ENCODE assay signal across 13 cellular contexts in genomic region chr6:166553563-166554271, GRCh38. TPM values are rescaled to one million over a fixed set of nuclear protein-coding genes. Genes with fewer than 3 reads are reported as not detected.
A peak's percentile ranks its signal among the peaks of the same experiment; 100 is the strongest.
DNase-seq lines count a peak whose midpoint lies in the region; ATAC-seq and TF ChIP-seq lines count a peak whose summit lies in the region.
"Had no signal": no experiment of that assay in that cellular context is flagged by ENCODE, and none has a peak within 500 bp of the region (broad histone marks: within the 10 kb centered on the region; RNA-seq: fewer than 3 reads in every experiment).

No MANE protein-coding gene starts in this region.

- H3K27me3 ChIP-seq in AG04450 (ENCODE audit: control insufficient read depth, insufficient read depth, low read length) (no peaks in the 10 kb centered on the region), SK-N-SH (ENCODE audit: insufficient read depth) (no peaks in the 10 kb centered on the region), muscle layer of duodenum (ENCODE audit: low read depth, low read length) (no peaks in the 10 kb centered on the region)
- H3K27me3 ChIP-seq in CD8-positive, alpha-beta T cell (ENCODE audit: insufficient read depth, low read length): no peaks in the 10 kb centered on the region
- H3K27me3 ChIP-seq: adrenal gland had no signal

- H3K9me3 ChIP-seq in AG04450 (ENCODE audit: control insufficient read depth, insufficient read depth, low read length): peaks cover 6% of the 10 kb centered on the region
- no peaks in the 10 kb centered on the region for H3K9me3 ChIP-seq in SK-N-SH
- no peaks in the 10 kb centered on the region for H3K9me3 ChIP-seq in muscle layer of duodenum (ENCODE audit: control insufficient read depth in 1 of 2, low read length in 2 of 2)
- no peaks in the 10 kb centered on the region for H3K9me3 ChIP-seq in CD8-positive, alpha-beta T cell (ENCODE audit: low read length)
- H3K9me3 ChIP-seq: adrenal gland had no signal

- H3K36me3 ChIP-seq in SK-N-SH (replicated peaks in 1 of 2; ENCODE audit: control insufficient read depth in 1 of 2, insufficient read depth in 2 of 2, low read length in 1 of 2) (peaks cover 2 to 13% of the 10 kb centered on the region in 2 experiments), muscle layer of duodenum (ENCODE audit: control insufficient read depth in 1 of 2, insufficient read depth in 2 of 2, low read length in 2 of 2) (no peaks in the 10 kb centered on the region)
- H3K36me3 ChIP-seq in CD8-positive, alpha-beta T cell (ENCODE audit: insufficient read depth, low read length): no peaks in the 10 kb centered on the region
- H3K36me3 ChIP-seq: adrenal gland had no signal

- H3K9me3 Mint-ChIP-seq in naive thymus-derived CD8-positive, alpha-beta T cell: peaks cover 0 to 5% (median 0%) of the 10 kb centered on the region in 9 donors
- H3K9me3 Mint-ChIP-seq in CD8-positive, alpha-beta T cell: no peaks in the 10 kb centered on the region

- no peak for ATAC-seq in naive thymus-derived CD8-positive, alpha-beta T cell
- ATAC-seq in GM21423 (IDR thresholded peaks at IDR 0.05; ENCODE audit: unreplicated experiment): no peak
- no peak for ATAC-seq in CD8-positive, alpha-beta T cell
- ATAC-seq: GM12878 had no signal

- 55% methylated on average over 13 of the region's 13 CpGs for WGBS in SK-N-SH (ENCODE audit: low lambda C conversion rate)

- DNase-seq in AG04450 (ENCODE audit: low read depth, low spot score): peak; percentile 61
- no peak for DNase-seq in SK-N-SH
- peak; percentile 98 for DNase-seq in fibroblast of mammary gland (ENCODE audit: low read depth)
- DNase-seq in OCI-M2 (lab: John Stamatoyannopoulos, UW; ENCODE audit: unreplicated experiment): no peak
- DNase-seq in naive thymus-derived CD8-positive, alpha-beta T cell: no peak
- DNase-seq in CD8-positive, alpha-beta T cell: no peak
- DNase-seq: activated CD4-positive, alpha-beta T cell treated with anti-CD3 and anti-CD28 coated beads for 4 hours; AML-193; islet precursor cell had no signal

- H3K9me2 ChIP-seq in SK-N-SH: no peaks in the 10 kb centered on the region

- peaks cover 18% of the 10 kb centered on the region for H3F3A ChIP-seq in SK-N-SH (replicated peaks; ENCODE audit: insufficient read depth)

- CTCF ChIA-PET in AG04450 (lab: Charles Lee): interaction anchor here (0.6 to 1.3 kb wide), 3 partner anchors 24 to 221 kb away, joined by 3 read pairs; no protein-coding TSS in a partner anchor
- CTCF ChIA-PET in SK-N-SH (lab: Yijun Ruan, JAX): interaction anchor here (1.3 kb wide), 1 partner anchor 9 kb away, joined by 3 read pairs; no protein-coding TSS in a partner anchor
- CTCF ChIA-PET in CD8-positive, alpha-beta T cell (lab: Charles Lee): no interaction called here

- intact Hi-C loops in CD8-positive, alpha-beta T cell (cut with DNase I, micrococcal nuclease): no loop called here

- TF ChIP-seq EP300 in SK-N-SH (IDR thresholded peaks at IDR 0.05; ENCODE audit: borderline replicate concordance in 1 of 2, low read depth in 1 of 2, low read length in 1 of 2): peak in 1 of 2 experiments; percentile 31; a peak in 1 of 4 replicates

- H3K4me1 ChIP-seq in SK-N-SH (ENCODE audit: control insufficient read depth in 1 of 2, insufficient read depth in 2 of 2, low read depth in 1 of 2, low read length in 1 of 2) (peaks cover 16 to 17% of the 10 kb centered on the region in 2 experiments; a peak in 2 of 4 replicates), muscle layer of duodenum (ENCODE audit: control insufficient read depth in 1 of 2, insufficient read depth in 2 of 2, low read length in 2 of 2) (no peaks in the 10 kb centered on the region)
- no peaks in the 10 kb centered on the region for H3K4me1 ChIP-seq in CD8-positive, alpha-beta T cell (ENCODE audit: insufficient read depth, low read length)

- H3K4me3 ChIP-seq in AG04450 (ENCODE audit: low read depth, low read length) (no peak overlapping the region), SK-N-SH (ENCODE audit: low read depth in 2 of 2, low read length in 1 of 2) (no peak overlapping the region), fibroblast of mammary gland (ENCODE audit: control insufficient read depth, low read depth, low read length) (peak overlapping the region; percentile 24), muscle layer of duodenum (ENCODE audit: low read depth in 1 of 2, low read length in 2 of 2) (peak overlapping the region; percentile 13 to 17)
- no peak overlapping the region for H3K4me3 ChIP-seq in CD8-positive, alpha-beta T cell (ENCODE audit: low read depth, low read length)
- H3K4me3 ChIP-seq: adrenal gland, GM12878 had no signal

- TF ChIP-seq CTCF in AG04450 (IDR thresholded peaks at IDR 0.05; ENCODE audit: low read depth, low read length): no peak
- no peak for TF ChIP-seq CTCF in SK-N-SH (IDR thresholded peaks at IDR 0.05)
- no peak for TF ChIP-seq CTCF in fibroblast of mammary gland (conservative IDR thresholded peaks at IDR 0.05; ENCODE audit: control insufficient read depth, insufficient read depth, low read depth, low read length)
- no peak for TF ChIP-seq CTCF in CD8-positive, alpha-beta T cell (IDR thresholded peaks at IDR 0.05)

- peaks cover 0 to 5% (median 0%) of the 10 kb centered on the region in 3 donors for H3K36me3 Mint-ChIP-seq in naive thymus-derived CD8-positive, alpha-beta T cell
- no peaks in the 10 kb centered on the region for H3K36me3 Mint-ChIP-seq in CD8-positive, alpha-beta T cell

- POLR2A ChIA-PET in AG04450 (lab: Yijun Ruan, JAX) (no interaction called here), SK-N-SH (lab: Yijun Ruan, JAX) (no interaction called here)
- POLR2A ChIA-PET in naive thymus-derived CD8-positive, alpha-beta T cell (lab: Charles Lee): no interaction called here
- POLR2A ChIA-PET in CD8-positive, alpha-beta T cell (lab: Charles Lee): no interaction called here

- H3K4me1 Mint-ChIP-seq in naive thymus-derived CD8-positive, alpha-beta T cell: peaks cover 4 to 11% (median 7%) of the 10 kb centered on the region in 4 donors
- peaks cover 4% of the 10 kb centered on the region for H3K4me1 Mint-ChIP-seq in CD8-positive, alpha-beta T cell (ENCODE audit: low read depth)

- no peaks in the 10 kb centered on the region for H4K20me1 ChIP-seq in SK-N-SH (ENCODE audit: insufficient read depth)

- H3K9ac ChIP-seq in SK-N-SH: peak overlapping the region; percentile 58; the same call in 1 of the 2 replicates

- H3K27ac ChIP-seq in AG04450 (ENCODE audit: low read depth, low read length) (peak overlapping the region; percentile 34), SK-N-SH (ENCODE audit: low read depth in 2 of 2, low read length in 1 of 2) (peak overlapping the region; percentile 28 to 88), muscle layer of duodenum (ENCODE audit: low read length) (no peak overlapping the region)
- no peak overlapping the region for H3K27ac ChIP-seq in CD8-positive, alpha-beta T cell (ENCODE audit: low read depth, low read length)

- no peak overlapping the region for H3K4me3 Mint-ChIP-seq in naive thymus-derived CD8-positive, alpha-beta T cell
- no peak overlapping the region for H3K4me3 Mint-ChIP-seq in CD8-positive, alpha-beta T cell

- peaks cover 44% of the 10 kb centered on the region for H3K79me2 ChIP-seq in SK-N-SH (ENCODE audit: insufficient read depth)

- H3K4me2 ChIP-seq in SK-N-SH: peak overlapping the region; percentile 37

- H2AFZ ChIP-seq in SK-N-SH (ENCODE audit: low read depth): no peak overlapping the region

- H3K27ac Mint-ChIP-seq in naive thymus-derived CD8-positive, alpha-beta T cell: no peak overlapping the region
- H3K27ac Mint-ChIP-seq in CD8-positive, alpha-beta T cell: no peak overlapping the region

- peaks cover 2 to 25% (median 13%) of the 10 kb centered on the region in 5 donors for H3K27me3 Mint-ChIP-seq in naive thymus-derived CD8-positive, alpha-beta T cell
- peaks cover 19% of the 10 kb centered on the region for H3K27me3 Mint-ChIP-seq in CD8-positive, alpha-beta T cell (ENCODE audit: low read depth)

- no peak for TF ChIP-seq RAD21 in SK-N-SH (IDR thresholded peaks at IDR 0.05; ENCODE audit: low read length)

TF ChIP-seq in SK-N-SH, 30 proteins besides CTCF, POLR2A, EP300 and RAD21 (continues in another document):
- TF ChIP-seq RXRA (IDR thresholded peaks at IDR 0.05; ENCODE audit: borderline replicate concordance, low read depth) (no peak), EZH2phosphoT487 (IDR thresholded peaks at IDR 0.05; ENCODE audit: borderline replicate concordance, low read depth) (no peak), TCF12 (IDR thresholded peaks at IDR 0.05) (peak; percentile 45; the same call in 1 of the 2 replicates), GABPA (IDR thresholded peaks at IDR 0.05; ENCODE audit: low read depth) (no peak), IRF3 (IDR thresholded peaks at IDR 0.05; ENCODE audit: low read depth, low read length) (no peak), JUND (IDR thresholded peaks at IDR 0.05) (peak; percentile 29; the same call in 1 of the 2 replicates), MEF2A (IDR thresholded peaks at IDR 0.05; ENCODE audit: borderline replicate concordance, low read depth) (no peak), FOXM1 (IDR thresholded peaks at IDR 0.05; ENCODE audit: low read depth) (no peak), SMC3 (IDR thresholded peaks at IDR 0.05; ENCODE audit: low read depth, low read length) (no peak), TAF1 (IDR thresholded peaks at IDR 0.05; ENCODE audit: borderline replicate concordance, low read depth, low read length) (no peak), CHD2 (IDR thresholded peaks at IDR 0.05; ENCODE audit: low read length, partially characterized antibody) (no peak), TEAD4 (IDR thresholded peaks at IDR 0.05; ENCODE audit: borderline replicate concordance, insufficient read depth) (no peak), POLR2AphosphoS5 (IDR thresholded peaks at IDR 0.05; ENCODE audit: low read depth, low read length) (no peak; the same call in 1 of the 2 replicates)

RNA-seq across cellular contexts. Expression of gene RAMACL, which starts 32.8 kb away (rescaled TPM):
- polyA plus RNA-seq in AG04450 (2011; rRNA removed): 0.77 and 0.87 TPM in 2 replicates
- 2.8 and 3.5 TPM in 2 replicates for polyA minus RNA-seq in AG04450 (2011; rRNA and poly(A)+ RNA removed)
- 0.10 and 0.39 TPM in 2 replicates for polyA plus RNA-seq in SK-N-SH (2012; rRNA removed)
- polyA plus RNA-seq in SK-N-SH (2012; cell fraction: cytosol; rRNA removed): 0.46 and 0.81 TPM in 2 replicates
- 0.95 and 1.4 TPM in 2 replicates for polyA plus RNA-seq in SK-N-SH (2012; cell fraction: nucleus; rRNA removed)
- total RNA-seq in naive thymus-derived CD8-positive, alpha-beta T cell: under 1 TPM; 0.33 to 0.42 TPM
- under 1 TPM; 0.11 to 0.38 (median 0.23) TPM for polyA plus RNA-seq in naive thymus-derived CD8-positive, alpha-beta T cell
- under 1 TPM in 1 of 2 experiments, not detected in 1; 0.31 TPM for total RNA-seq in CD8-positive, alpha-beta T cell

Comparison
In these comparisons a context has a peak if more than half of its experiments do, and no peak if none do; other contexts are left out.
1. DNase-seq: peak in AG04450 (single experiment) and fibroblast of mammary gland (single experiment); none in SK-N-SH (single experiment), OCI-M2 (single experiment), naive thymus-derived CD8-positive, alpha-beta T cell (0 of 10) and CD8-positive, alpha-beta T cell (0 of 7).
2. H3K27ac ChIP-seq: peak in AG04450 (single experiment) and SK-N-SH (2 of 2); none in muscle layer of duodenum (single experiment) and CD8-positive, alpha-beta T cell (single experiment).
3. H3K4me3 ChIP-seq: peak in fibroblast of mammary gland (single experiment) and muscle layer of duodenum (2 of 2); none in AG04450 (single experiment), SK-N-SH (0 of 2) and CD8-positive, alpha-beta T cell (single experiment).